Comparison of ENCODE assay signal across 8 cellular contexts in genomic region chr5:123949043-123949804, GRCh38.
"Had no signal": no experiment of that assay in that cellular context is flagged by ENCODE, and none has a peak within 500 bp of the region (broad histone marks: within the 10 kb centered on the region; RNA-seq: fewer than 3 reads in every experiment).

No MANE protein-coding gene starts in this region.

- FAIRE-seq: H1, H54, HTR-8/SVneo, K562 had no signal

- H3K9ac ChIP-seq: GM23248 had no signal

- DNase-seq: GM23248, H9, HCEC 1CT, IMR-90 had no signal

- H3K27ac ChIP-seq: GM23248 had no signal

- ATAC-seq: K562 had no signal

- H3K4me3 ChIP-seq: GM23248, K562 had no signal

- H2AFZ ChIP-seq: GM23248 had no signal
